8 cellular contexts compared by ENCODE assay signal in the genomic region with DNA sequence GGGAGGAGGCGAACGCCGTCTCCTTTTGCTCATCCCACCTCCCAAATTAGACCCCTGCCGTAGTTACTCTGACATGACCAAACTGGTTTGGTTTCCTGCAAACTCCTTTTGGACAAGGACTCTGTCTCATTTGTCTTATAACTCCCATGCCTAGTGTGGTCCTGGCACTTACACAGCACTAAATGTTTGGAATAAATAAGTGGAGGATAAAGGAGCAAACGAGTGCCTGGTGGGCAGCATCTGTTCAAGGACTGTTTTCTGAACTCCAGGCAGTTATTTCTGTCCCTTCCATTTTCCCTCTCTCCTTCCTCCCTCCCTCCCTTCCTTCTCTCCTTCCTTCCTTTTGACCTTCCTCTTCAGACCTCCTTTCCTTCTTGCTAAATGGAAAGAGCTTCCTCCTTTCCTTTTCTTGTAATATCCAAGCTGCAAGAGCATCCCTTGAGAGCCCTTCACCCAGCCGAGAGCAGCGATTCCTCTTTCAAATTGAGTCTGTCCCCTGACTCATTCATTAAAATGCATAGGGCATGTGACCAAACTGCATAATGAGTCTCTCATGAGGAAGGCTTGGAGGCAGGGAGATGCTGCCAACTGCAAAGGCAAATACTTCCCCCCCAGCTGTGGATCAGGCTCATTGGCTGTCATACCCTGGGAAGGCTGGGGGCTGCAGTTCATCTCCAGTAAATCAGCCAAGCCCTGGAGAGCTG. TPM values are rescaled to one million over a fixed set of nuclear protein-coding genes. Genes with fewer than 3 reads are reported as not detected.
DNase-seq lines count a peak whose midpoint lies in the region; ATAC-seq and TF ChIP-seq lines count a peak whose summit lies in the region.

No MANE protein-coding gene starts in this region.

- in situ Hi-C loops in G401 (cut with HindIII; ENCODE audit: low sequenced_read_pairs): no loop called here

- H3K9ac ChIP-seq in fibroblast of lung (ENCODE audit: insufficient read depth, low read length): peak overlapping the region; percentile 41

- H3K4me2 ChIP-seq in fibroblast of lung (ENCODE audit: extremely low read depth, insufficient read depth, low read length): peak overlapping the region; percentile 86

- H3K36me3 Mint-ChIP-seq in nephron (ENCODE audit: low read depth): no peaks in the 10 kb centered on the region
- peaks cover 2% of the 10 kb centered on the region for H3K36me3 Mint-ChIP-seq in activated T-helper 2 cell treated with anti-CD3 and anti-CD28 coated beads, Interferon-gamma antibody, Interleukin-2, Interleukin-4, amounts not matched to agents 10 μg/mL and 5 μg/mL and 100 μg/mL, durations not matched to agents 14 hours and 24 hours and 36 hours (ENCODE audit: low read depth)

- TF ChIP-seq CTCF in fibroblast of lung (conservative IDR thresholded peaks at IDR 0.05 in 1 of 2, IDR thresholded peaks at IDR 0.05 in 1 of 2; ENCODE audit: low read depth in 1 of 2, low read length in 2 of 2): no peak
- no peak for TF ChIP-seq CTCF in nephron (IDR thresholded peaks at IDR 0.05; ENCODE audit: unreplicated experiment in 3 of 3)

- DNase-seq in G401 (ENCODE audit: low spot score) (peak; percentile 55), SKM-1 (lab: John Stamatoyannopoulos, UW; ENCODE audit: unreplicated experiment) (peak; percentile 61), fibroblast of lung (ENCODE audit: low read depth in 2 of 2) (peak; percentile 95), NCI-H128 (lab: John Stamatoyannopoulos, UW; ENCODE audit: unreplicated experiment) (no peak)
- no peak for DNase-seq in activated T-helper 2 cell treated with anti-CD3 and anti-CD28 coated beads, Interferon-gamma antibody, Interleukin-2, Interleukin-4, amounts not matched to agents 10 μg/mL and 5 μg/mL and 100 μg/mL, durations not matched to agents 14 hours and 24 hours and 36 hours (ENCODE audit: low spot score)

- peak overlapping the region; percentile 87 for H3K27ac ChIP-seq in fibroblast of lung (ENCODE audit: insufficient read depth, low read length)

- H3K9me3 ChIP-seq in fibroblast of lung (ENCODE audit: control insufficient read depth, insufficient read depth, low read depth, low read length): no peaks in the 10 kb centered on the region

- peak overlapping the region; percentile 83 to 95 (median 90) for H3K27ac Mint-ChIP-seq in nephron
- no peak overlapping the region for H3K27ac Mint-ChIP-seq in activated T-helper 2 cell treated with anti-CD3 and anti-CD28 coated beads, Interferon-gamma antibody, Interleukin-2, Interleukin-4, amounts not matched to agents 10 μg/mL and 5 μg/mL and 100 μg/mL, durations not matched to agents 14 hours and 24 hours and 36 hours

- intact Hi-C loops in activated T-helper 2 cell treated with anti-CD3 and anti-CD28 coated beads, Interferon-gamma antibody, Interleukin-2, Interleukin-4, amounts not matched to agents 10 μg/mL and 5 μg/mL and 100 μg/mL, durations not matched to agents 14 hours and 24 hours and 36 hours (cut with micrococcal nuclease): no loop called here

- H3K36me3 ChIP-seq in fibroblast of lung (ENCODE audit: control insufficient read depth, insufficient read depth, low read length): no peaks in the 10 kb centered on the region

- no peaks in the 10 kb centered on the region for H3K27me3 ChIP-seq in fibroblast of lung (ENCODE audit: control insufficient read depth, insufficient read depth, low read length)

- H4K20me1 ChIP-seq in fibroblast of lung (ENCODE audit: control insufficient read depth, extremely low read depth, insufficient read depth, low read length): no peaks in the 10 kb centered on the region

- peak overlapping the region; percentile 27 to 77 (median 68) for H3K4me3 Mint-ChIP-seq in nephron
- no peak overlapping the region for H3K4me3 Mint-ChIP-seq in activated T-helper 2 cell treated with anti-CD3 and anti-CD28 coated beads, Interferon-gamma antibody, Interleukin-2, Interleukin-4, amounts not matched to agents 10 μg/mL and 5 μg/mL and 100 μg/mL, durations not matched to agents 14 hours and 24 hours and 36 hours (ENCODE audit: low read depth)

- peaks cover 21% of the 10 kb centered on the region for H3K4me1 ChIP-seq in fibroblast of lung (ENCODE audit: control insufficient read depth, extremely low read depth, insufficient read depth, low read length)

- no peak for TF ChIP-seq RAD21 in Ishikawa (IDR thresholded peaks at IDR 0.05; ENCODE audit: low read depth)

- H3K79me2 ChIP-seq in fibroblast of lung (ENCODE audit: control insufficient read depth, insufficient read depth, low read length): peaks cover 8% of the 10 kb centered on the region

- no peak overlapping the region for H2AFZ ChIP-seq in fibroblast of lung (ENCODE audit: low read length)

- no peak for TF ChIP-seq EP300 in Ishikawa (IDR thresholded peaks at IDR 0.05; ENCODE audit: borderline replicate concordance)

- ATAC-seq in GM21447 (IDR thresholded peaks at IDR 0.05; ENCODE audit: unreplicated experiment): peak; percentile 55

- H3K27me3 Mint-ChIP-seq in nephron (ENCODE audit: low read depth): no peaks in the 10 kb centered on the region
- H3K27me3 Mint-ChIP-seq in activated T-helper 2 cell treated with anti-CD3 and anti-CD28 coated beads, Interferon-gamma antibody, Interleukin-2, Interleukin-4, amounts not matched to agents 10 μg/mL and 5 μg/mL and 100 μg/mL, durations not matched to agents 14 hours and 24 hours and 36 hours (ENCODE audit: low read depth): no peaks in the 10 kb centered on the region

- peak overlapping the region; percentile 1 to 41 (median 18) for H3K4me3 ChIP-seq in fibroblast of lung (replicated peaks in 1 of 4; ENCODE audit: control extremely low read depth in 1 of 4, insufficient read depth in 1 of 4, low read depth in 3 of 4, low read length in 4 of 4)

- no peaks in the 10 kb centered on the region for H3K9me3 Mint-ChIP-seq in nephron
- H3K9me3 Mint-ChIP-seq in activated T-helper 2 cell treated with anti-CD3 and anti-CD28 coated beads, Interferon-gamma antibody, Interleukin-2, Interleukin-4, amounts not matched to agents 10 μg/mL and 5 μg/mL and 100 μg/mL, durations not matched to agents 14 hours and 24 hours and 36 hours: no peaks in the 10 kb centered on the region

- peaks cover 62% of the 10 kb centered on the region for H3K4me1 Mint-ChIP-seq in nephron
- peaks cover 30% of the 10 kb centered on the region for H3K4me1 Mint-ChIP-seq in activated T-helper 2 cell treated with anti-CD3 and anti-CD28 coated beads, Interferon-gamma antibody, Interleukin-2, Interleukin-4, amounts not matched to agents 10 μg/mL and 5 μg/mL and 100 μg/mL, durations not matched to agents 14 hours and 24 hours and 36 hours (ENCODE audit: low read depth)

TF ChIP-seq in Ishikawa, 13 proteins besides CTCF, POLR2A, EP300 and RAD21:
- TF ChIP-seq, protein P1, sequence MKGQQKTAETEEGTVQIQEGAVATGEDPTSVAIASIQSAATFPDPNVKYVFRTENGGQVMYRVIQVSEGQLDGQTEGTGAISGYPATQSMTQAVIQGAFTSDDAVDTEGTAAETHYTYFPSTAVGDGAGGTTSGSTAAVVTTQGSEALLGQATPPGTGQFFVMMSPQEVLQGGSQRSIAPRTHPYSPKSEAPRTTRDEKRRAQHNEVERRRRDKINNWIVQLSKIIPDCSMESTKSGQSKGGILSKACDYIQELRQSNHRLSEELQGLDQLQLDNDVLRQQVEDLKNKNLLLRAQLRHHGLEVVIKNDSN (IDR thresholded peaks at IDR 0.05): peak; percentile 70
- no peak for TF ChIP-seq YY1 (IDR thresholded peaks at IDR 0.05; ENCODE audit: low read depth)
TF ChIP-seq in Ishikawa: peak in this region for 1.

RNA-seq across cellular contexts. Expression of a gene that starts 36.9 kb away (rescaled TPM):
- 18.3 and 31.1 TPM in 2 replicates for total RNA-seq in G401 (2014; rRNA removed; shearing (Covaris generic))
- total RNA-seq in fibroblast of lung: 47.0 and 60.9 TPM in 2 replicates
- 25.5 and 32.9 TPM in 2 replicates for polyA plus RNA-seq in fibroblast of lung
- polyA plus RNA-seq in fibroblast of lung (2012): 12.4 and 14.1 TPM in 2 replicates
- 10.6 TPM in 2 replicates for polyA minus RNA-seq in fibroblast of lung (ENCODE audit: low replicate concordance)
- total RNA-seq in activated T-helper 2 cell treated with anti-CD3 and anti-CD28 coated beads, Interferon-gamma antibody, Interleukin-2, Interleukin-4, amounts not matched to agents 10 μg/mL and 5 μg/mL and 100 μg/mL, durations not matched to agents 14 hours and 24 hours and 36 hours: 25.0 and 27.1 TPM in 2 replicates

RNA-seq across cellular contexts. Expression of a gene that starts 39.0 kb away (rescaled TPM):
- 43.5 and 58.1 TPM in 2 replicates for total RNA-seq in G401 (2014; rRNA removed; shearing (Covaris generic))
- 3.6 and 5.3 TPM in 2 replicates for total RNA-seq in fibroblast of lung
- polyA plus RNA-seq in fibroblast of lung: 0.34 and 0.81 TPM in 2 replicates
- 0.86 and 1.3 TPM in 2 replicates for polyA plus RNA-seq in fibroblast of lung (2012)
- polyA minus RNA-seq in fibroblast of lung (ENCODE audit: low replicate concordance): not detected in 2 replicates
- 0.25 and 0.32 TPM in 2 replicates for total RNA-seq in activated T-helper 2 cell treated with anti-CD3 and anti-CD28 coated beads, Interferon-gamma antibody, Interleukin-2, Interleukin-4, amounts not matched to agents 10 μg/mL and 5 μg/mL and 100 μg/mL, durations not matched to agents 14 hours and 24 hours and 36 hours

Comparison
In these comparisons a context has a peak if more than half of its experiments do, and no peak if none do; other contexts are left out.
1. DNase-seq: peak in G401 (single experiment), SKM-1 (single experiment) and fibroblast of lung (2 of 2); none in NCI-H128 (single experiment) and activated T-helper 2 cell treated with anti-CD3 and anti-CD28 coated beads, Interferon-gamma antibody, Interleukin-2, Interleukin-4, amounts not matched to agents 10 μg/mL and 5 μg/mL and 100 μg/mL, durations not matched to agents 14 hours and 24 hours and 36 hours (single experiment).